In the genomic region with DNA sequence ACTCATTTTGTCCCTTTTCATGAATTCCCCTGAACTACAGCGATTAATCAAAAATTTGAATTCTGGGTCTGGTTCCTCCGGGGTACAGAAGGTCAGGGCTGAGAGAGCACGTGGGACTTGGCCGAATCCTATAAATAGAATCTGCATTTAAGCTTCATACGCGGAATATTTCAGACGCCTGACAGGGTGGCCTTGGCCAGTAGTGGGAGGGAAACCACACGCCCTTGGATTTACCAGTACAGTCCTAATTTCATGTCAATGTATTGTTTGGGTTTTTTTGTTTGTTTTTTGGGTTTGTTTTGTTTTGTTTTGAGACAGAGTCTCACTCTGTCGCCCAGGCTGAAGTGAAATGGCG, we compare ENCODE assay signal across 22 cellular contexts. TPM values are rescaled to one million over a fixed set of nuclear protein-coding genes. Genes with fewer than 3 reads are reported as not detected.
DNase-seq lines count a peak whose midpoint lies in the region; ATAC-seq, FAIRE-seq and TF ChIP-seq lines count a peak whose summit lies in the region.
"Had no signal": no experiment of that assay in that cellular context is flagged by ENCODE, and none has a peak within 500 bp of the region (broad histone marks: within the 10 kb centered on the region; RNA-seq: fewer than 3 reads in every experiment).

No MANE protein-coding gene starts in this region.

- no peak overlapping the region for H2BK20ac ChIP-seq in H1 (ENCODE audit: low read length)

- H4K91ac ChIP-seq in H1 (replicated peaks; ENCODE audit: insufficient read length, low read length), result no peak overlapping the region

- no peak overlapping the region for H2BK12ac ChIP-seq in H1 (ENCODE audit: low read depth, low read length)

- no peaks in the 10 kb centered on the region for H3K79me2 ChIP-seq in GM23338 (replicated peaks; ENCODE audit: insufficient read depth)
- no peaks in the 10 kb centered on the region for H3K79me2 ChIP-seq in H1 (ENCODE audit: control insufficient read depth in 1 of 2, insufficient read depth in 2 of 2, low read length in 2 of 2)

- no peak for TF ChIP-seq RAD21 in H1 (IDR thresholded peaks at IDR 0.05 in 1 of 2, conservative IDR thresholded peaks at IDR 0.05 in 1 of 2; ENCODE audit: low read depth in 2 of 2, low read length in 2 of 2)

- TF ChIP-seq CTCF in GM23338 (conservative IDR thresholded peaks at IDR 0.05; ENCODE audit: low read depth in 2 of 2) (no peak), H1 (IDR thresholded peaks at IDR 0.05; ENCODE audit: control extremely low read depth in 1 of 3, insufficient read depth in 1 of 3, low read depth in 1 of 3, low read length in 3 of 3) (no peak), testis (IDR thresholded peaks at IDR 0.05) (no peak), MCF 10A (IDR thresholded peaks at IDR 0.05; ENCODE audit: unreplicated experiment) (no peak)

- H2AFZ ChIP-seq in GM23338 (peak overlapping the region; percentile 44), H1 (ENCODE audit: low read length) (0 out of 2 replicates have a peak overlapping the region, but pooled peaks have one; percentile 37)
- H2AFZ ChIP-seq: GM23248 had no signal

- no peak for FAIRE-seq in H1 (lab: Jason Lieb, UNC)
- FAIRE-seq: A204.1, G401.6, GM12892, H54 had no signal

- H3K27ac ChIP-seq in GM23338 (ENCODE audit: low read depth), result no peak overlapping the region
- H3K27ac ChIP-seq in SJCRH30, result no peak overlapping the region; the same call in 1 of the 2 replicates
- H3K27ac ChIP-seq in H1 (ENCODE audit: low read depth, low read length), result no peak overlapping the region
- H3K27ac ChIP-seq in testis, result peak overlapping the region in 1 of 2 donors; percentile 70
- H3K27ac ChIP-seq: 22Rv1, BLaER1, C4-2B, GM23248 had no signal

- peak overlapping the region; percentile 80; the same call in 1 of the 2 replicates for H4K8ac ChIP-seq in H1 (ENCODE audit: extremely low read depth, insufficient read depth, low read length)

- H4K5ac ChIP-seq in H1 (ENCODE audit: insufficient read length, low read depth, low read length), result no peak overlapping the region

- no peak for TF ChIP-seq EP300 in H1 (IDR thresholded peaks at IDR 0.05; ENCODE audit: borderline replicate concordance in 1 of 2, low read depth in 2 of 2, low read length in 2 of 2)

- H4K20me1 ChIP-seq in GM23338 (replicated peaks; ENCODE audit: insufficient read depth) (no peaks in the 10 kb centered on the region), H1 (replicated peaks in 1 of 2; ENCODE audit: control insufficient read depth in 1 of 2, insufficient read depth in 2 of 2, low read length in 2 of 2) (no peaks in the 10 kb centered on the region)
- H4K20me1 ChIP-seq: BLaER1 had no signal

- H3K36me3 Mint-ChIP-seq in GM23338 (ENCODE audit: low read depth) (no peaks in the 10 kb centered on the region), MCF 10A (ENCODE audit: insufficient read depth, unreplicated experiment) (no peaks in the 10 kb centered on the region)
- H3K36me3 Mint-ChIP-seq: CD4-positive, CD25-positive, alpha-beta regulatory T cell; CD8-positive, alpha-beta T cell had no signal

- no peaks in the 10 kb centered on the region for H3K36me3 ChIP-seq in GM23338 (ENCODE audit: insufficient read depth)
- H3K36me3 ChIP-seq in SJCRH30, result no peaks in the 10 kb centered on the region
- H3K36me3 ChIP-seq in H1 (ENCODE audit: control insufficient read depth in 2 of 4, insufficient read depth in 4 of 4, low read length in 3 of 4), result peaks cover 0 to 2% (median 0%) of the 10 kb centered on the region in 4 experiments; a peak in 1 of 8 replicates
- no peaks in the 10 kb centered on the region for H3K36me3 ChIP-seq in testis (ENCODE audit: low read depth, missing control alignments)
- H3K36me3 ChIP-seq: BLaER1, HAP-1 had no signal

- H3K4me3 ChIP-seq in GM23338 (no peak overlapping the region), SJCRH30 (peak overlapping the region; percentile 48), H1 (ENCODE audit: extremely low read depth in 1 of 4, insufficient read depth in 2 of 4, low read depth in 3 of 4, low read length in 4 of 4) (no peak overlapping the region), testis (peak overlapping the region; percentile 20 to 25)
- H3K4me3 ChIP-seq: BLaER1, GM23248, HAP-1 had no signal

- H3K4me2 ChIP-seq in GM23338 (no peak overlapping the region), H1 (ENCODE audit: insufficient read depth in 1 of 2, low read depth in 2 of 2, low read length in 2 of 2) (no peak overlapping the region)
- H3K4me2 ChIP-seq: BLaER1 had no signal

- no peaks in the 10 kb centered on the region for H3K79me1 ChIP-seq in H1 (ENCODE audit: low read depth, low read length)

- no peak for DNase-seq in GM23338 (ENCODE audit: low spot score)
- DNase-seq in SJCRH30, result peak in 1 of 2 experiments; percentile 6
- no peak for DNase-seq in H1 (ENCODE audit: low read depth in 1 of 2, low spot score in 2 of 2)
- DNase-seq in testis, result peak; percentile 65
- no peak for DNase-seq in GM19238 (ENCODE audit: insufficient read length, low spot score)
- DNase-seq in MCF 10A (ENCODE audit: unreplicated experiment), result no peak
- DNase-seq: Caco-2; CD4-positive, CD25-positive, alpha-beta regulatory T cell; CD8-positive, alpha-beta T cell; DMS153; DND-41; GM23248 had no signal

- H3K9me3 Mint-ChIP-seq in GM23338 (no peaks in the 10 kb centered on the region; the same call in 1 of the 3 replicates), MCF 10A (ENCODE audit: unreplicated experiment) (no peaks in the 10 kb centered on the region)
- H3K9me3 Mint-ChIP-seq: CD8-positive, alpha-beta T cell had no signal

- H3K4me1 Mint-ChIP-seq in GM23338, result peaks cover 15% of the 10 kb centered on the region; the same call in 2 of the 3 replicates
- no peaks in the 10 kb centered on the region for H3K4me1 Mint-ChIP-seq in MCF 10A (ENCODE audit: insufficient read depth, unreplicated experiment)
- H3K4me1 Mint-ChIP-seq: B cell had no signal

- H3K18ac ChIP-seq in H1 (ENCODE audit: extremely low read depth, low read length), result no peak overlapping the region

- H2BK5ac ChIP-seq in H1 (ENCODE audit: low read depth, low read length), result no peak overlapping the region

- H3K27me3 ChIP-seq in GM23338 (ENCODE audit: insufficient read depth) (no peaks in the 10 kb centered on the region), SJCRH30 (no peaks in the 10 kb centered on the region), H1 (replicated peaks in 1 of 4; ENCODE audit: control insufficient read depth in 3 of 4, extremely low read depth in 1 of 4, insufficient read depth in 3 of 4, low read length in 3 of 4) (no peaks in the 10 kb centered on the region), testis (no peaks in the 10 kb centered on the region)
- H3K27me3 ChIP-seq: BLaER1 had no signal

- POLR2A ChIA-PET in H1 (lab: Charles Lee; ENCODE audit: partially characterized antibody) (interaction anchor here (1.3 to 1.8 kb wide), 2 partner anchors 109 to 111 kb away, joined by 3 to 8 read pairs; no protein-coding TSS in a partner anchor), MCF 10A (lab: Yijun Ruan, JAX) (interaction anchor here (0.5 kb wide), 1 partner anchor 673 kb away, joined by 3 read pairs; no protein-coding TSS in a partner anchor)

- peaks cover 2% of the 10 kb centered on the region for H3K27me3 Mint-ChIP-seq in GM23338 (ENCODE audit: insufficient read depth, low read depth, poor library complexity)
- no peaks in the 10 kb centered on the region for H3K27me3 Mint-ChIP-seq in MCF 10A (ENCODE audit: insufficient read depth, unreplicated experiment)

- CTCF ChIA-PET in H1 (lab: Charles Lee; ENCODE audit: partially characterized antibody) (interaction anchor here (0.9 to 4.2 kb wide), 8 partner anchors 10 to 150 kb away, joined by 3 to 22 read pairs (median 4); no protein-coding TSS in a partner anchor), MCF 10A (lab: Yijun Ruan, JAX) (interaction anchor here (1.0 to 1.6 kb wide), 2 partner anchors 12 to 14 kb away, joined by 4 to 5 read pairs; no protein-coding TSS in a partner anchor)

- H2AK5ac ChIP-seq in H1 (ENCODE audit: low read depth, low read length), result no peak overlapping the region

- 0 out of 2 replicates have a peak, but pooled peaks cover 5% of the 10 kb centered on the region for H3K4me1 ChIP-seq in GM23338 (ENCODE audit: insufficient read depth)
- H3K4me1 ChIP-seq in SJCRH30, result no peaks in the 10 kb centered on the region
- 0 out of 7 replicates have a peak, but pooled peaks cover 0 to 6% (median 0%) of the 10 kb centered on the region in 4 experiments for H3K4me1 ChIP-seq in H1 (replicated peaks in 1 of 4; ENCODE audit: control insufficient read depth in 3 of 4, insufficient read depth in 4 of 4, low read length in 3 of 4)
- no peaks in the 10 kb centered on the region for H3K4me1 ChIP-seq in testis
- H3K4me1 ChIP-seq: BLaER1, Caco-2, HAP-1 had no signal

- H2BK120ac ChIP-seq in H1 (replicated peaks; ENCODE audit: low read depth, low read length), result no peak overlapping the region

- no peaks in the 10 kb centered on the region for H3F3A ChIP-seq in GM23338 (replicated peaks; ENCODE audit: low read depth)

- no peaks in the 10 kb centered on the region for H3K23me2 ChIP-seq in H1 (ENCODE audit: low read depth, low read length)

- no peak overlapping the region for H3K4ac ChIP-seq in H1 (replicated peaks; ENCODE audit: insufficient read length, low read depth, low read length)

- H3K27ac Mint-ChIP-seq in GM23338 (no peak overlapping the region), MCF 10A (ENCODE audit: low read depth, unreplicated experiment) (no peak overlapping the region)
- H3K27ac Mint-ChIP-seq: B cell; CD4-positive, CD25-positive, alpha-beta regulatory T cell; CD8-positive, alpha-beta T cell had no signal

- BruUV-seq in MCF 10A (replicated peaks; lab: Mats Ljungman, UMichigan), result no TSS peak

- intact Hi-C loops in testis (cut with DNase I; ENCODE audit: low total_unique reads) (no loop called here), MCF 10A (cut with micrococcal nuclease) (no loop called here)

- H3K4me3 Mint-ChIP-seq in GM23338 (no peak overlapping the region), MCF 10A (ENCODE audit: unreplicated experiment) (no peak overlapping the region)
- H3K4me3 Mint-ChIP-seq: B cell; CD4-positive, CD25-positive, alpha-beta regulatory T cell; CD8-positive, alpha-beta T cell had no signal

- H3K9me3 ChIP-seq in SJCRH30 (replicated peaks), result peaks cover under 1% of the 10 kb centered on the region; the same call in 1 of the 2 replicates
- H3K9me3 ChIP-seq in H1 (ENCODE audit: insufficient read depth in 2 of 2, low read depth in 1 of 2, low read length in 1 of 2), result no peaks in the 10 kb centered on the region
- H3K9me3 ChIP-seq in testis, result no peaks in the 10 kb centered on the region
- H3K9me3 ChIP-seq: Caco-2, HAP-1 had no signal

- ATAC-seq in GM23338 (no peak), HG02884 (IDR thresholded peaks at IDR 0.05; ENCODE audit: unreplicated experiment) (no peak)
- ATAC-seq: CD8-positive, alpha-beta T cell had no signal

- H2BK15ac ChIP-seq in H1 (ENCODE audit: low read length), result no peak overlapping the region

- H3K9ac ChIP-seq in H1 (replicated peaks in 1 of 4; ENCODE audit: extremely low read depth in 1 of 4, low read depth in 3 of 4, low read length in 3 of 4), result no peak overlapping the region
- H3K9ac ChIP-seq: BLaER1, GM23248 had no signal

- 89% methylated on average over 10 of the region's 10 CpGs; no CpG with 5 or more reads in 1 of the 2 experiments for WGBS in H1 (ENCODE audit: extremely low coverage in 1 of 2, insufficient coverage in 1 of 2, insufficient read length in 1 of 2, insufficient replicate concordance in 2 of 2, low coverage in 1 of 2, low lambda C conversion rate in 2 of 2, missing lambda C conversion rate in 1 of 2), 2 experiments
- WGBS in testis, 2 donors, result 25 to 27% methylated on average over 10 of the region's 10 CpGs

- H3K14ac ChIP-seq in H1 (ENCODE audit: insufficient read length), result no peak overlapping the region

- peaks cover 5% of the 10 kb centered on the region; the same call in 1 of the 2 replicates for H3K9me2 ChIP-seq in GM23338 (ENCODE audit: insufficient read depth)

- H3K56ac ChIP-seq in H1 (replicated peaks; ENCODE audit: insufficient read length, low read depth, low read length), result no peak overlapping the region

- H3K23ac ChIP-seq in H1 (ENCODE audit: insufficient read length), result no peak overlapping the region

- no peak for TF ChIP-seq POLR2A in H1 (IDR thresholded peaks at IDR 0.05; ENCODE audit: control extremely low read depth in 1 of 2, low read depth in 2 of 2, low read length in 2 of 2)
- no peak for TF ChIP-seq POLR2A in testis (IDR thresholded peaks at IDR 0.05)

RNA-seq across cellular contexts. Expression of a gene that starts 21.5 kb away (rescaled TPM):
- 40.3 and 44.2 TPM in 2 replicates for total RNA-seq in GM23338 (2014; rRNA removed; shearing (Covaris generic))
- polyA plus RNA-seq in GM23338 (2016; fragmentation: Nextera tagmentation; extraction: Ambion mirVana), result 47.1 and 51.4 TPM in 2 replicates
- 39.9 and 43.6 TPM in 2 replicates for total RNA-seq in SJCRH30 (2014; rRNA removed; shearing (Covaris generic))
- total RNA-seq in H1 (2021; fragmentation: NEBNext Ultra II Directional; extraction: Animal tissue kit (Norgen Biotek cat#: 25700)), result 49.6 and 53.5 TPM in 2 replicates
- 18.8 and 21.1 TPM in 2 replicates for polyA plus RNA-seq in H1 (2011; rRNA removed)
- 19.2 TPM for polyA plus RNA-seq in H1 (2011; cell fraction: cytosol; rRNA removed)
- 44.7 TPM for polyA plus RNA-seq in H1 (2011; cell fraction: nucleus; rRNA removed)
- 13.2 to 26.4 TPM (median 22.3 TPM) in 4 replicates for polyA plus RNA-seq in H1 (2012, experiment 1 of 2)
- polyA plus RNA-seq in H1 (2012, experiment 2 of 2), result 0.97 TPM
- 19.1 TPM for polyA plus RNA-seq in H1 (2013, experiment 1 of 2)
- 18.0 TPM for polyA plus RNA-seq in H1 (2013, experiment 2 of 2)
- polyA minus RNA-seq in H1 (2011; rRNA and poly(A)+ RNA removed), result 182 and 228 TPM in 2 replicates
- polyA minus RNA-seq in H1 (2011; cell fraction: cytosol; rRNA and poly(A)+ RNA removed), result 34.5 TPM
- polyA minus RNA-seq in H1 (2011; cell fraction: nucleus; rRNA and poly(A)+ RNA removed), result 272 TPM
- total RNA-seq in testis, result 10 to 100 TPM; 76.6 to 80.2 TPM
- polyA plus RNA-seq in testis (ENCODE audit: insufficient read depth, low read depth, low replicate concordance), result 13.8 TPM
- 46.2 and 51.0 TPM in 2 replicates for total RNA-seq in MCF 10A (2022)

Comparison
In these comparisons a context has a peak if more than half of its experiments do, and no peak if none do; other contexts are left out.
1. H3K4me3 ChIP-seq: peak in SJCRH30 (single experiment) and testis (2 of 2); none in GM23338 (single experiment) and H1 (0 of 4).